In the genomic region with DNA sequence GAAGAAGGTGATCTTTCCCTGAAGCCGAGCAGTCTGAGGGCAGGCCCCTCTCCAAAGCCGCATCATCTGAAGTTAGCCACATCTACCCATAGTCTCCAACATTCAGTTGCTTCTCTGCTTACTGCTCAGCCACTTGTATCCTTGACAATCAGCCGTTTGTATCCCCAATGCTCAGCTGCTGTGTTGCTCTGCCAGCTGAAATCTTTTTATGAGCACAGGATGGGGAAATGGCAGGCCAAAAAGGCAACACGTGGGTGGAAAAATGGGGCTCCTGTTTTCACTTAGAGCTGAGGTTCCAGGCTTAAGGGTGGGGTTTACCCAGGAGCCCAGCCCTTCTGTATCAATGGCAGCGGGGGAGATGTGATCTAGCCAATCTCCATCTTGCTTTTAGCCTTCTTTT, we compare ENCODE assay signal across 1 cellular context.
TF ChIP-seq lines count a peak whose summit lies in the region.

No MANE protein-coding gene starts in this region.

TF ChIP-seq in K562, 482 proteins besides CTCF, POLR2A, EP300 and RAD21 (continued from another document):
- TF ChIP-seq E2F8 (IDR thresholded peaks at IDR 0.05; ENCODE audit: low read depth, partially characterized antibody) (no peak), CEBPB (tag; IDR thresholded peaks at IDR 0.05) (no peak), ZNF586 (CRISPR knock-in tag; conservative IDR thresholded peaks at IDR 0.05) (no peak)
